ENCODE assay signal across 8 cellular contexts in genomic region chr3:41893977-41894376, GRCh38.
DNase-seq lines count a peak whose midpoint lies in the region; ATAC-seq and TF ChIP-seq lines count a peak whose summit lies in the region.

No MANE protein-coding gene starts in this region.

- H3K27me3 ChIP-seq in heart left ventricle (no peaks in the 10 kb centered on the region), colonic mucosa (no peaks in the 10 kb centered on the region)

- intact Hi-C loops in heart left ventricle (cut with DNase I) = loop anchor here (1.0 to 10.0 kb wide), 14 partner anchors 111 to 651 kb away; no protein-coding TSS in a partner anchor
- intact Hi-C loops in cardiac septum (cut with DNase I) = loop anchor here (1.0 to 10.0 kb wide), 4 partner anchors 205 to 651 kb away; no protein-coding TSS in a partner anchor
- intact Hi-C loops in colonic mucosa (cut with DNase I) = loop anchor here (5.0 kb wide), 1 partner anchor 298 kb away; no protein-coding TSS in a partner anchor

- no peak overlapping the region for H3K4me3 Mint-ChIP-seq in stimulated activated naive CD8-positive, alpha-beta T cell treated with anti-CD3 and anti-CD28 coated beads, Interleukin-15, amount 100 ng/mL, for 72 hours

- H3K9me3 Mint-ChIP-seq in stimulated activated naive CD8-positive, alpha-beta T cell treated with anti-CD3 and anti-CD28 coated beads, Interleukin-15, amount 100 ng/mL, for 72 hours = peaks cover 12% of the 10 kb centered on the region in 2 donors

- no peak overlapping the region for H3K27ac Mint-ChIP-seq in stimulated activated naive CD8-positive, alpha-beta T cell treated with anti-CD3 and anti-CD28 coated beads, Interleukin-15, amount 100 ng/mL, for 72 hours

- WGBS in heart left ventricle, 4 donors = 8 to 26% (median 13%) methylated on average over 1 of the region's 1 CpG

- H3K4me1 Mint-ChIP-seq in stimulated activated naive CD8-positive, alpha-beta T cell treated with anti-CD3 and anti-CD28 coated beads, Interleukin-15, amount 100 ng/mL, for 72 hours = no peaks in the 10 kb centered on the region

- H3K36me3 ChIP-seq in heart left ventricle (peaks cover 0 to 12% (median 0%) of the 10 kb centered on the region in 9 donors), colonic mucosa (no peaks in the 10 kb centered on the region)

- H3K27ac ChIP-seq in heart left ventricle (no peak overlapping the region), colonic mucosa (no peak overlapping the region)

- H3K9me3 ChIP-seq in heart left ventricle = peaks cover 0 to 9% (median 0%) of the 10 kb centered on the region in 12 donors
- H3K9me3 ChIP-seq in colonic mucosa = no peaks in the 10 kb centered on the region

- H3K4me1 ChIP-seq in heart left ventricle (peaks cover 0 to 7% (median 0%) of the 10 kb centered on the region in 12 donors), colonic mucosa (no peaks in the 10 kb centered on the region)

- H3K9ac ChIP-seq in colonic mucosa (ENCODE audit: low read depth in 2 of 2, low read length in 2 of 2) = no peak overlapping the region

- no peak for TF ChIP-seq POLR2A in heart left ventricle (IDR thresholded peaks at IDR 0.05)

- TF ChIP-seq CTCF in heart left ventricle (IDR thresholded peaks at IDR 0.05) (peak; percentile 31 to 71 (median 63)), colonic mucosa (IDR thresholded peaks at IDR 0.05) (peak; percentile 45)

- ATAC-seq in heart left ventricle (no peak), HG02840 (IDR thresholded peaks at IDR 0.05; ENCODE audit: low FRiP score, unreplicated experiment) (no peak)
- no peak for ATAC-seq in stimulated activated naive CD8-positive, alpha-beta T cell treated with anti-CD3 and anti-CD28 coated beads, Interleukin-15, amount 100 ng/mL, for 72 hours

- DNase-seq in heart left ventricle = peak in 1 of 5 donors; percentile 12
- DNase-seq in cardiac septum (ENCODE audit: low spot score) = no peak
- peak; percentile 36 for DNase-seq in NCI-H2029 treated with DMSO at 0.1 percent for 48 hours (lab: John Stamatoyannopoulos, UW)
- DNase-seq in colonic mucosa = peak; percentile 37
- DNase-seq in middle frontal gyrus (ENCODE audit: extremely low spot score, low spot score) = peak; percentile 29
- no peak for DNase-seq in stimulated activated naive CD8-positive, alpha-beta T cell treated with anti-CD3 and anti-CD28 coated beads, Interleukin-15, amount 100 ng/mL, for 72 hours
- no peak for DNase-seq in mesenteric fat pad (ENCODE audit: low spot score)

- no peaks in the 10 kb centered on the region for H3K27me3 Mint-ChIP-seq in stimulated activated naive CD8-positive, alpha-beta T cell treated with anti-CD3 and anti-CD28 coated beads, Interleukin-15, amount 100 ng/mL, for 72 hours

- H3K4me3 ChIP-seq in heart left ventricle (no peak overlapping the region), colonic mucosa (no peak overlapping the region)

Comparison
In these comparisons a context has a peak if more than half of its experiments do, and no peak if none do; other contexts are left out.
1. DNase-seq: peak in NCI-H2029 treated with DMSO at 0.1 percent for 48 hours (single experiment), colonic mucosa (single experiment) and middle frontal gyrus (single experiment); none in cardiac septum (single experiment), stimulated activated naive CD8-positive, alpha-beta T cell treated with anti-CD3 and anti-CD28 coated beads, Interleukin-15, amount 100 ng/mL, for 72 hours (0 of 2) and mesenteric fat pad (single experiment).